Comparison of ENCODE assay signal across 10 cellular contexts in the genomic region with DNA sequence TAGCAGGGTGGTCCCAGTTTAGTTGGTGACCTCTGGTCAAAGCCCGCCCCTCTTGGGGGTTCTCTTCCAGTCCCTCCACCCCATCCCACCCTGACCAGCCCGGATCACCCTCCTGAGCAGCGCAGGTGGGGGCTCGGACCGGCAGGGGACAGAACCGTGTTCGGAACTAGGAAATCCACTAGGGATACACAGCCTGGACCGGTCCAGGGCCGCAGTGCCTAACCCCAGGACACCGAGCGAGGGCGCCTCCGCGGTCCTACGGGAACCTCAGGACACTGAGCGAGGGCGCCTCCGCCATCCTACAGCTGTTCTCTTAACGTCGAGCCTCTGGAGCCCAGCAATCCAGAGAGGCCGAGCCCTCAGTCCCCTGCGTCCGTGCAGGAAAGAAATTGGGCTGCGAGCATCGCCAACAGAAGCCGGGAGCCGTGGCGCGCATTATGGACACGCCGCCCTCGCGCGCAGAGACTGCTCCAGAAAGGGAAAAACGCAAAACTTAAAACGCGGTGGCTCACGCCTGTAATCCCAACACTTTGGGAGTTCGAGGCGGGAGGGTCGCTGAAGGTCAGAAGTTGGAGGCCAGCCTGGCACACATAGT. TPM values are rescaled to one million over a fixed set of nuclear protein-coding genes. Genes with fewer than 3 reads are reported as not detected.
DNase-seq lines count a peak whose midpoint lies in the region; ATAC-seq, FAIRE-seq and TF ChIP-seq lines count a peak whose summit lies in the region.
"Had no signal": no experiment of that assay in that cellular context is flagged by ENCODE, and none has a peak within 500 bp of the region (broad histone marks: within the 10 kb centered on the region; RNA-seq: fewer than 3 reads in every experiment).

No MANE protein-coding gene starts in this region.

- H2AFZ ChIP-seq in neural cell (ENCODE audit: low read depth, low read length): no peak overlapping the region

- no peak overlapping the region for H3K4me3 ChIP-seq in CD8-positive, alpha-beta memory T cell (ENCODE audit: low read length)
- H3K4me3 ChIP-seq in HUES6 (ENCODE audit: low read depth, low read length): peak overlapping the region; percentile 72
- peak overlapping the region; percentile 39 for H3K4me3 ChIP-seq in neural cell (ENCODE audit: low read length)

- peaks cover 63 to 74% of the 10 kb centered on the region in 2 donors for H3K27me3 Mint-ChIP-seq in CD8-positive, alpha-beta memory T cell
- peaks cover 81% of the 10 kb centered on the region for H3K27me3 Mint-ChIP-seq in central memory CD8-positive, alpha-beta T cell

- H3K27ac ChIP-seq in CD8-positive, alpha-beta memory T cell (ENCODE audit: low read depth, low read length): no peak overlapping the region
- H3K27ac ChIP-seq in HUES6 (ENCODE audit: low read depth, low read length): no peak overlapping the region
- no peak overlapping the region for H3K27ac ChIP-seq in neural cell (ENCODE audit: low read length)

- H3K4me1 Mint-ChIP-seq in CD8-positive, alpha-beta memory T cell: peaks cover 14 to 41% (median 22%) of the 10 kb centered on the region in 3 donors
- peaks cover 25% of the 10 kb centered on the region for H3K4me1 Mint-ChIP-seq in central memory CD8-positive, alpha-beta T cell

- no peaks in the 10 kb centered on the region for H3K9me3 ChIP-seq in CD8-positive, alpha-beta memory T cell (ENCODE audit: low read length)
- no peaks in the 10 kb centered on the region for H3K9me3 ChIP-seq in HUES6 (ENCODE audit: control insufficient read depth, insufficient read depth, low read depth, low read length)
- peaks cover 15% of the 10 kb centered on the region for H3K9me3 ChIP-seq in neural cell (ENCODE audit: low read length)

- TF ChIP-seq RAD21 in neural cell (conservative IDR thresholded peaks at IDR 0.05): no peak

- peaks cover 0 to 7% (median 2%) of the 10 kb centered on the region in 5 donors for H3K9me3 Mint-ChIP-seq in CD8-positive, alpha-beta memory T cell
- no peaks in the 10 kb centered on the region for H3K9me3 Mint-ChIP-seq in central memory CD8-positive, alpha-beta T cell

- H3K9ac ChIP-seq in HUES6 (ENCODE audit: low read length) (no peak overlapping the region), neural cell (ENCODE audit: low read length) (no peak overlapping the region)

- no peak for FAIRE-seq in frontal cortex (lab: Jason Lieb, UNC)
- FAIRE-seq in HTR-8/SVneo (lab: Jason Lieb, UNC): no peak
- FAIRE-seq: K562 had no signal

- no peaks in the 10 kb centered on the region for H3K9me2 ChIP-seq in neural cell (ENCODE audit: insufficient read depth, low read length)

- TF ChIP-seq CTCF in neural cell (IDR thresholded peaks at IDR 0.05; ENCODE audit: poor library complexity, severe bottlenecking): no peak
- no peak for TF ChIP-seq CTCF in GM10248 (IDR thresholded peaks at IDR 0.05; ENCODE audit: control extremely low read depth, extremely low read depth, low read depth, missing control alignments)

- no peaks in the 10 kb centered on the region for H4K20me1 ChIP-seq in neural cell (ENCODE audit: insufficient read depth)

- CTCF ChIA-PET in CD8-positive, alpha-beta memory T cell (lab: Charles Lee): interaction anchor here (1.1 kb wide), 1 partner anchor 11 kb away, joined by 3 read pairs; no protein-coding TSS in a partner anchor
- CTCF ChIA-PET in GM10248 (lab: Yijun Ruan, JAX): interaction anchor here (0.8 to 2.0 kb wide), 3 partner anchors 8 to 180 kb away, joined by 3 to 5 read pairs (median 4); partner anchors contain the start of gene RAX

- no peak for DNase-seq in CD8-positive, alpha-beta memory T cell
- DNase-seq in central memory CD8-positive, alpha-beta T cell (ENCODE audit: low spot score in 2 of 2): no peak
- no peak for DNase-seq in GM10248 (ENCODE audit: extremely low spot score)
- DNase-seq in frontal cortex (ENCODE audit: low spot score in 2 of 2): no peak
- no peak for DNase-seq in HTR-8/SVneo (ENCODE audit: insufficient read length, low spot score)
- DNase-seq: SHP77 treated with DMSO at 0.1 percent for 48 hours had no signal

- no peaks in the 10 kb centered on the region for H3K36me3 ChIP-seq in CD8-positive, alpha-beta memory T cell (ENCODE audit: insufficient read depth, low read length)
- H3K36me3 ChIP-seq in HUES6 (ENCODE audit: control insufficient read depth, insufficient read depth, low read length): no peaks in the 10 kb centered on the region
- no peaks in the 10 kb centered on the region for H3K36me3 ChIP-seq in neural cell (ENCODE audit: insufficient read depth, low read length)

- H3K4me2 ChIP-seq in neural cell (ENCODE audit: low read length): no peak overlapping the region

- no peak for TF ChIP-seq EP300 in neural cell (conservative IDR thresholded peaks at IDR 0.05; ENCODE audit: poor library complexity, severe bottlenecking)

- H3K4me3 Mint-ChIP-seq in CD8-positive, alpha-beta memory T cell: peak overlapping the region in 6 of 7 donors; percentile 29 to 53 (median 38)
- peak overlapping the region; percentile 37 for H3K4me3 Mint-ChIP-seq in central memory CD8-positive, alpha-beta T cell

- POLR2A ChIA-PET in CD8-positive, alpha-beta memory T cell (lab: Charles Lee): no interaction called here
- POLR2A ChIA-PET in GM10248 (lab: Yijun Ruan, JAX): no interaction called here

- no peak overlapping the region for H3K27ac Mint-ChIP-seq in CD8-positive, alpha-beta memory T cell
- no peak overlapping the region for H3K27ac Mint-ChIP-seq in central memory CD8-positive, alpha-beta T cell (ENCODE audit: low read depth)

- H3K27me3 ChIP-seq in CD8-positive, alpha-beta memory T cell (ENCODE audit: insufficient read depth, low read length, poor library complexity, severe bottlenecking): peaks cover 25% of the 10 kb centered on the region
- H3K27me3 ChIP-seq in HUES6 (ENCODE audit: control insufficient read depth, insufficient read depth, low read length): peaks cover 74% of the 10 kb centered on the region
- H3K27me3 ChIP-seq in neural cell (ENCODE audit: insufficient read depth, low read depth, low read length): peaks cover 69% of the 10 kb centered on the region

- H3K4me1 ChIP-seq in CD8-positive, alpha-beta memory T cell (ENCODE audit: insufficient read depth, low read length): no peaks in the 10 kb centered on the region
- peaks cover 20% of the 10 kb centered on the region for H3K4me1 ChIP-seq in HUES6 (ENCODE audit: control insufficient read depth, insufficient read depth, low read length)

- H3F3A ChIP-seq in neural cell (ENCODE audit: insufficient read depth, low read length, poor library complexity, severe bottlenecking): no peaks in the 10 kb centered on the region

- no peak for ATAC-seq in central memory CD8-positive, alpha-beta T cell (replicated peaks; ENCODE audit: extremely low read depth, poor library complexity, severe bottlenecking)
- no peak for ATAC-seq in HG02840 (IDR thresholded peaks at IDR 0.05; ENCODE audit: low FRiP score, unreplicated experiment)

- H3K79me2 ChIP-seq in neural cell (replicated peaks; ENCODE audit: insufficient read depth, low read length): no peaks in the 10 kb centered on the region

- no peaks in the 10 kb centered on the region for H3K36me3 Mint-ChIP-seq in CD8-positive, alpha-beta memory T cell
- no peaks in the 10 kb centered on the region for H3K36me3 Mint-ChIP-seq in central memory CD8-positive, alpha-beta T cell (ENCODE audit: insufficient read depth)

TF ChIP-seq in neural cell, 6 proteins besides CTCF, POLR2A, EP300 and RAD21:
- peak; percentile 78 for TF ChIP-seq EZH2 (IDR thresholded peaks at IDR 0.05; ENCODE audit: borderline replicate concordance, insufficient read depth, low read length, poor library complexity, severe bottlenecking)
- TF ChIP-seq POLR2AphosphoS5 (IDR thresholded peaks at IDR 0.05): no peak
- no peak for TF ChIP-seq TAF1 (IDR thresholded peaks at IDR 0.05; ENCODE audit: low read depth)
- no peak for TF ChIP-seq REST (IDR thresholded peaks at IDR 0.05; ENCODE audit: borderline replicate concordance)
- TF ChIP-seq MXI1 (conservative IDR thresholded peaks at IDR 0.05; ENCODE audit: poor library complexity, severe bottlenecking): no peak
- no peak for TF ChIP-seq SMC3 (conservative IDR thresholded peaks at IDR 0.05; ENCODE audit: poor library complexity)
TF ChIP-seq in neural cell: peak in this region for 1.

RNA-seq across cellular contexts. Expression of gene RAX, which starts 8.5 kb away (rescaled TPM):
- not detected for total RNA-seq in CD8-positive, alpha-beta memory T cell
- not detected for polyA plus RNA-seq in CD8-positive, alpha-beta memory T cell
- not detected in 2 replicates for polyA plus RNA-seq in neural cell
- polyA minus RNA-seq in neural cell: not detected in 2 replicates
- not detected for total RNA-seq in frontal cortex
- total RNA-seq: K562 had no signal
- polyA plus RNA-seq: K562 had no signal

RNA-seq across cellular contexts. Expression of gene GRP, which starts 44.8 kb away (rescaled TPM):
- total RNA-seq in CD8-positive, alpha-beta memory T cell: not detected
- polyA plus RNA-seq in CD8-positive, alpha-beta memory T cell: not detected
- not detected in 2 replicates for polyA plus RNA-seq in neural cell
- not detected in 2 replicates for polyA minus RNA-seq in neural cell
- total RNA-seq in frontal cortex: 22.8 TPM
- total RNA-seq: K562 had no signal

RNA-seq across cellular contexts. Expression of gene CPLX4, which starts 53.7 kb away (rescaled TPM):
- total RNA-seq in CD8-positive, alpha-beta memory T cell: not detected
- not detected for polyA plus RNA-seq in CD8-positive, alpha-beta memory T cell
- polyA plus RNA-seq in neural cell: not detected in 2 replicates
- not detected in 2 replicates for polyA minus RNA-seq in neural cell
- total RNA-seq in frontal cortex: not detected
- total RNA-seq: K562 had no signal
- polyA plus RNA-seq: K562 had no signal

Comparison
In these comparisons a context has a peak if more than half of its experiments do, and no peak if none do; other contexts are left out.
1. RNA of gene GRP, which starts 44.8 kb away (total RNA-seq): 22.8 TPM in frontal cortex (single experiment); not detected in CD8-positive, alpha-beta memory T cell; every median in the first group is over 10 times any median in the second.